1 cellular context compared by ENCODE assay signal in the genomic region with DNA sequence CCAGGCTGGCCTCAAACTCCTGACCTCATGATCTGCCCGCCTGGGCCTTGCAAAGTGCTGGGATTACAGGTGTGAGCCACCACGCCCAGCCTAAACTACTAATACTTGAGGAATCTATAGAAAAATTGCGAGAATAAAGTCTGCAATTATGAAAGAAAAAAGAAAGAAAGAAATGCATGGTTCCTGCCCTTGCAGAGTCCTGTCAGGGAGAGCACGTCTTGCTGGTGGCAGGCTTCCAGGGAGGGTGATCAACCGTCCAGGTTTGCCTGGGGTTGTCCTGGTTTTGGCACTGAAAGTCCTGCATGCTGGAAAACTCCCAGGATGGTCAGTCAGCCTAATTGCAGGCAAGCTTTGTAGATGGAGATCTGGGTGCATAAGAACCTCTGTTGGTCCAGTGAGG.
TF ChIP-seq lines count a peak whose summit lies in the region.

No MANE protein-coding gene starts in this region.

TF ChIP-seq in A549, 52 proteins besides CTCF, POLR2A, EP300 and RAD21:
- TF ChIP-seq JUNB (IDR thresholded peaks at IDR 0.05) = no peak
- no peak for TF ChIP-seq ZNF302 (CRISPR knock-in tag; IDR thresholded peaks at IDR 0.05)
- no peak for TF ChIP-seq FOSB (CRISPR knock-in tag; IDR thresholded peaks at IDR 0.05)
- TF ChIP-seq TFCP2L1 (CRISPR knock-in tag; IDR thresholded peaks at IDR 0.05) = no peak
- TF ChIP-seq, protein P1, sequence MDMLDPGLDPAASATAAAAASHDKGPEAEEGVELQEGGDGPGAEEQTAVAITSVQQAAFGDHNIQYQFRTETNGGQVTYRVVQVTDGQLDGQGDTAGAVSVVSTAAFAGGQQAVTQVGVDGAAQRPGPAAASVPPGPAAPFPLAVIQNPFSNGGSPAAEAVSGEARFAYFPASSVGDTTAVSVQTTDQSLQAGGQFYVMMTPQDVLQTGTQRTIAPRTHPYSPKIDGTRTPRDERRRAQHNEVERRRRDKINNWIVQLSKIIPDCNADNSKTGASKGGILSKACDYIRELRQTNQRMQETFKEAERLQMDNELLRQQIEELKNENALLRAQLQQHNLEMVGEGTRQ (IDR thresholded peaks at IDR 0.05) = no peak
- no peak for TF ChIP-seq FOXS1 (CRISPR knock-in tag; IDR thresholded peaks at IDR 0.05)
- TF ChIP-seq HOXB5 (CRISPR knock-in tag; IDR thresholded peaks at IDR 0.05) = no peak
- no peak for TF ChIP-seq ZC3H11A (IDR thresholded peaks at IDR 0.05)
- no peak for TF ChIP-seq HOXA7 (CRISPR knock-in tag; IDR thresholded peaks at IDR 0.05)
- TF ChIP-seq JUN (IDR thresholded peaks at IDR 0.05) = no peak
- TF ChIP-seq HDAC2 (IDR thresholded peaks at IDR 0.05) = no peak
- TF ChIP-seq, protein P2, sequence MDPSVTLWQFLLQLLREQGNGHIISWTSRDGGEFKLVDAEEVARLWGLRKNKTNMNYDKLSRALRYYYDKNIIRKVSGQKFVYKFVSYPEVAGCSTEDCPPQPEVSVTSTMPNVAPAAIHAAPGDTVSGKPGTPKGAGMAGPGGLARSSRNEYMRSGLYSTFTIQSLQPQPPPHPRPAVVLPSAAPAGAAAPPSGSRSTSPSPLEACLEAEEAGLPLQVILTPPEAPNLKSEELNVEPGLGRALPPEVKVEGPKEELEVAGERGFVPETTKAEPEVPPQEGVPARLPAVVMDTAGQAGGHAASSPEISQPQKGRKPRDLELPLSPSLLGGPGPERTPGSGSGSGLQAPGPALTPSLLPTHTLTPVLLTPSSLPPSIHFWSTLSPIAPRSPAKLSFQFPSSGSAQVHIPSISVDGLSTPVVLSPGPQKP (IDR thresholded peaks at IDR 0.05; ENCODE audit: low read depth, low read length) = no peak
- no peak for TF ChIP-seq MAFK (IDR thresholded peaks at IDR 0.05; ENCODE audit: partially characterized antibody)
- no peak for TF ChIP-seq RCOR1 (IDR thresholded peaks at IDR 0.05; ENCODE audit: low read depth, low read length)
- TF ChIP-seq KDM5A (IDR thresholded peaks at IDR 0.05) = no peak
- TF ChIP-seq CHD2 (IDR thresholded peaks at IDR 0.05; ENCODE audit: low read length, partially characterized antibody) = no peak
- TF ChIP-seq EHF (CRISPR knock-in tag; IDR thresholded peaks at IDR 0.05) = no peak
- TF ChIP-seq, protein P3, sequence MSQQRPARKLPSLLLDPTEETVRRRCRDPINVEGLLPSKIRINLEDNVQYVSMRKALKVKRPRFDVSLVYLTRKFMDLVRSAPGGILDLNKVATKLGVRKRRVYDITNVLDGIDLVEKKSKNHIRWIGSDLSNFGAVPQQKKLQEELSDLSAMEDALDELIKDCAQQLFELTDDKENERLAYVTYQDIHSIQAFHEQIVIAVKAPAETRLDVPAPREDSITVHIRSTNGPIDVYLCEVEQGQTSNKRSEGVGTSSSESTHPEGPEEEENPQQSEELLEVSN (IDR thresholded peaks at IDR 0.05; ENCODE audit: borderline replicate concordance, low read depth) = no peak
- TF ChIP-seq NR3C1 (IDR thresholded peaks at IDR 0.05) = no peak
- TF ChIP-seq HOXB13 (CRISPR knock-in tag; IDR thresholded peaks at IDR 0.05; ENCODE audit: low read depth) = no peak
